21 cellular contexts compared by ENCODE assay signal in genomic region chr16:72865258-72865657, GRCh38.
DNase-seq lines count a peak whose midpoint lies in the region; ATAC-seq and TF ChIP-seq lines count a peak whose summit lies in the region.
"Had no signal": no experiment of that assay in that cellular context is flagged by ENCODE, and none has a peak within 500 bp of the region (broad histone marks: within the 10 kb centered on the region; RNA-seq: fewer than 3 reads in every experiment).

No MANE protein-coding gene starts in this region.

- intact Hi-C loops in cardiac septum (cut with DNase I), result no loop called here
- intact Hi-C loops in left ventricle myocardium inferior (cut with micrococcal nuclease), result no loop called here
- intact Hi-C loops in heart right ventricle (cut with DNase I), result no loop called here
- intact Hi-C loops in Right ventricle myocardium superior (cut with DNase I), result no loop called here

- H3K18ac ChIP-seq in mesenchymal stem cell (ENCODE audit: low read depth in 1 of 2, low read length in 2 of 2), result no peak overlapping the region

- ATAC-seq in heart right ventricle (peak in 5 of 8 donors; percentile 28 to 80 (median 58)), Right ventricle myocardium superior (ENCODE audit: poor library complexity) (no peak), GM21447 (IDR thresholded peaks at IDR 0.05; ENCODE audit: unreplicated experiment) (no peak)
- ATAC-seq: A549; CD8-positive, alpha-beta T cell; GM12878 had no signal

- H4K8ac ChIP-seq in mesenchymal stem cell (ENCODE audit: low read length), result no peak overlapping the region

- H3K4me1 ChIP-seq in left ventricle myocardium inferior, result peaks cover 28% of the 10 kb centered on the region
- H3K4me1 ChIP-seq in heart right ventricle, result peaks cover 0 to 27% (median 4%) of the 10 kb centered on the region in 9 donors
- H3K4me1 ChIP-seq in mesenchymal stem cell (ENCODE audit: control insufficient read depth, insufficient read depth, low read depth, low read length), result no peaks in the 10 kb centered on the region
- H3K4me1 ChIP-seq in SJCRH30, result peaks cover under 1% of the 10 kb centered on the region
- H3K4me1 ChIP-seq: A549, Caco-2 had no signal

- H3K9me3 Mint-ChIP-seq in osteocyte (ENCODE audit: unreplicated experiment), result no peaks in the 10 kb centered on the region
- H3K9me3 Mint-ChIP-seq: CD4-positive, alpha-beta T cell; CD8-positive, alpha-beta T cell had no signal

- H2AK5ac ChIP-seq in mesenchymal stem cell (ENCODE audit: low read length, severe bottlenecking), result no peak overlapping the region

- H3K23ac ChIP-seq in mesenchymal stem cell (ENCODE audit: low read length in 2 of 2), result no peak overlapping the region

- no peaks in the 10 kb centered on the region for H3K27me3 Mint-ChIP-seq in osteocyte (ENCODE audit: unreplicated experiment)
- H3K27me3 Mint-ChIP-seq: B cell had no signal

- H3K4me2 ChIP-seq in mesenchymal stem cell (ENCODE audit: low read length, poor library complexity, severe bottlenecking), result no peak overlapping the region
- H3K4me2 ChIP-seq: A549; BLaER1 treated with 17β-estradiol and CSF1 and Interleukin-3, amounts not matched to agents 10 nM and 100 nM had no signal

- no peak overlapping the region for H3K4me3 ChIP-seq in left ventricle myocardium inferior
- H3K4me3 ChIP-seq in heart right ventricle, result no peak overlapping the region
- H3K4me3 ChIP-seq in mesenchymal stem cell (ENCODE audit: insufficient read depth in 1 of 2, low read depth in 1 of 2, low read length in 2 of 2), result no peak overlapping the region
- no peak overlapping the region for H3K4me3 ChIP-seq in SJCRH30
- H3K4me3 ChIP-seq: A549; BLaER1 treated with 17β-estradiol and CSF1 and Interleukin-3, amounts not matched to agents 10 nM and 100 nM; GM12878 had no signal

- peaks cover 37% of the 10 kb centered on the region for H3K36me3 Mint-ChIP-seq in osteocyte (ENCODE audit: unreplicated experiment)
- H3K36me3 Mint-ChIP-seq: CD8-positive, alpha-beta T cell had no signal

- H3K14ac ChIP-seq in mesenchymal stem cell (ENCODE audit: low read length in 2 of 2), result no peak overlapping the region

- H3K36me3 ChIP-seq in left ventricle myocardium inferior (no peaks in the 10 kb centered on the region), heart right ventricle (peaks cover 0 to 5% (median 0%) of the 10 kb centered on the region in 9 donors), mesenchymal stem cell (ENCODE audit: control insufficient read depth in 1 of 2, insufficient read depth in 2 of 2, low read depth in 1 of 2, low read length in 2 of 2) (peaks cover 0 to 4% of the 10 kb centered on the region in 2 experiments), SJCRH30 (no peaks in the 10 kb centered on the region)

- H3K4me1 Mint-ChIP-seq in osteocyte (ENCODE audit: unreplicated experiment), result peaks cover 18% of the 10 kb centered on the region
- H3K4me1 Mint-ChIP-seq: B cell had no signal

- H3K9me3 ChIP-seq in left ventricle myocardium inferior (replicated peaks) (no peaks in the 10 kb centered on the region), heart right ventricle (no peaks in the 10 kb centered on the region), mesenchymal stem cell (ENCODE audit: control insufficient read depth, low read length) (no peaks in the 10 kb centered on the region), SJCRH30 (replicated peaks) (no peaks in the 10 kb centered on the region)
- H3K9me3 ChIP-seq: A549, Caco-2 had no signal

- H3K27ac Mint-ChIP-seq in osteocyte (ENCODE audit: unreplicated experiment), result peak overlapping the region; percentile 48
- H3K27ac Mint-ChIP-seq: B cell; CD4-positive, alpha-beta T cell; CD8-positive, alpha-beta T cell had no signal

- peak overlapping the region; percentile 1 for H4K91ac ChIP-seq in mesenchymal stem cell (ENCODE audit: low read length)

- peaks cover 8% of the 10 kb centered on the region for H3K79me1 ChIP-seq in mesenchymal stem cell (replicated peaks; ENCODE audit: low read length, poor library complexity, severe bottlenecking)

- no peak overlapping the region for H2AFZ ChIP-seq in mesenchymal stem cell (ENCODE audit: low read depth, low read length)

- no peaks in the 10 kb centered on the region for H3K27me3 ChIP-seq in left ventricle myocardium inferior (ENCODE audit: low read depth)
- no peaks in the 10 kb centered on the region for H3K27me3 ChIP-seq in heart right ventricle
- H3K27me3 ChIP-seq in mesenchymal stem cell (ENCODE audit: control insufficient read depth in 1 of 2, insufficient read depth in 1 of 2, low read length in 2 of 2), result no peaks in the 10 kb centered on the region
- no peaks in the 10 kb centered on the region for H3K27me3 ChIP-seq in SJCRH30
- H3K27me3 ChIP-seq: BLaER1 treated with 17β-estradiol and CSF1 and Interleukin-3, amounts not matched to agents 10 nM and 100 nM had no signal

- H2BK5ac ChIP-seq in mesenchymal stem cell (ENCODE audit: low read depth, low read length, poor library complexity, severe bottlenecking), result no peak overlapping the region

- H3K4ac ChIP-seq in mesenchymal stem cell (ENCODE audit: low read depth in 1 of 2, low read length in 2 of 2), result no peak overlapping the region

- H3K27ac ChIP-seq in left ventricle myocardium inferior (replicated peaks), result no peak overlapping the region
- no peak overlapping the region for H3K27ac ChIP-seq in heart right ventricle
- no peak overlapping the region for H3K27ac ChIP-seq in mesenchymal stem cell (ENCODE audit: low read length, poor library complexity, severe bottlenecking)
- no peak overlapping the region for H3K27ac ChIP-seq in SJCRH30
- H3K27ac ChIP-seq: 22Rv1; A549; BLaER1 treated with 17β-estradiol and CSF1 and Interleukin-3, amounts not matched to agents 10 nM and 100 nM; C4-2B had no signal

- no peak overlapping the region for H2BK15ac ChIP-seq in mesenchymal stem cell (ENCODE audit: low read depth, poor library complexity, severe bottlenecking)

- peak; percentile 50 for DNase-seq in cardiac septum (ENCODE audit: low spot score)
- no peak for DNase-seq in left ventricle myocardium inferior
- no peak for DNase-seq in heart right ventricle
- no peak for DNase-seq in Right ventricle myocardium superior
- no peak for DNase-seq in mesenchymal stem cell
- DNase-seq in osteocyte (ENCODE audit: extremely low spot score, unreplicated experiment), result no peak
- no peak for DNase-seq in SJCRH30
- DNase-seq: AML-193; Caco-2; Calu3; CD4-positive, alpha-beta T cell; CD8-positive, alpha-beta T cell; DMS79 treated with DMSO at 0.1 percent for 48 hours; GDM1 had no signal

- no peak overlapping the region for H3K9ac ChIP-seq in mesenchymal stem cell (ENCODE audit: low read length)
- H3K9ac ChIP-seq: BLaER1 treated with 17β-estradiol and CSF1 and Interleukin-3, amounts not matched to agents 10 nM and 100 nM had no signal

- no peak overlapping the region for H2BK120ac ChIP-seq in mesenchymal stem cell (ENCODE audit: low read depth, low read length)

- 83 to 93% methylated on average over 5 of the region's 5 CpGs for WGBS in heart right ventricle, 2 donors
- WGBS in mesenchymal stem cell, result 98% methylated on average over 5 of the region's 5 CpGs

- no peak for TF ChIP-seq CTCF in left ventricle myocardium inferior (IDR thresholded peaks at IDR 0.05; ENCODE audit: borderline replicate concordance)
- TF ChIP-seq CTCF in heart right ventricle (IDR thresholded peaks at IDR 0.05), result no peak
- no peak for TF ChIP-seq CTCF in osteocyte (IDR thresholded peaks at IDR 0.05)

- H2BK12ac ChIP-seq in mesenchymal stem cell (ENCODE audit: low read length in 2 of 2), result no peak overlapping the region

- H3K4me3 Mint-ChIP-seq in osteocyte (ENCODE audit: unreplicated experiment), result no peak overlapping the region
- H3K4me3 Mint-ChIP-seq: B cell; CD4-positive, alpha-beta T cell; CD8-positive, alpha-beta T cell had no signal

Comparison
In these comparisons a context has a peak if more than half of its experiments do, and no peak if none do; other contexts are left out.
1. ATAC-seq: peak in heart right ventricle (5 of 8); none in Right ventricle myocardium superior (single experiment) and GM21447 (single experiment).